ENCODE assay signal across 19 cellular contexts in the genomic region with DNA sequence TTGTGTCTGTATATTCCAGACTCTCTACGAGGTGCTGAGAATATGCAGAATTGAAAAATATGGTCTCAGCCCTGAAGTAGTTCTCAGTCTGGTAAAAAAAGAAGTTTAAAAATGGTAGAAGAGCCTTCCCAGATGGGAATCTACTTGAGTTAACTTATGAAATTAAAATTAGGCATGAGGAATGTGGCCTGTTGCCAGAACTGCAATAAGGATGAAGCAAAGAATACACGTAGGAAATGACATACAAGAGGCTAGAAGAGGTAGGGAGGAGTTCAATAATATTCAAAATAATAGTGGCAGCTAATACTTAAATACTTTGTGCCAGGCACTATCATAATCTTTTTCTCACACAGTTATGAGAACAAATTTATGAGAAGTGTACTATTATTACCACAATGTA. TPM values are rescaled to one million over a fixed set of nuclear protein-coding genes. Genes with fewer than 3 reads are reported as not detected.
A peak's percentile ranks its signal among the peaks of the same experiment; 100 is the strongest.
DNase-seq lines count a peak whose midpoint lies in the region; ATAC-seq, FAIRE-seq and TF ChIP-seq lines count a peak whose summit lies in the region.
"Had no signal": no experiment of that assay in that cellular context is flagged by ENCODE, and none has a peak within 500 bp of the region (broad histone marks: within the 10 kb centered on the region; RNA-seq: fewer than 3 reads in every experiment).

No MANE protein-coding gene starts in this region.

- H3K4me1 ChIP-seq in IMR-90 (ENCODE audit: control insufficient read depth, insufficient read depth, low read length) (peaks cover 2% of the 10 kb centered on the region), astrocyte (ENCODE audit: insufficient read depth, low read length) (peaks cover 7% of the 10 kb centered on the region), psoas muscle (no peaks in the 10 kb centered on the region)
- H3K4me1 ChIP-seq: right atrium auricular region had no signal

- TF ChIP-seq RAD21 in IMR-90 (IDR thresholded peaks at IDR 0.05; ENCODE audit: low read length), result no peak

- no peak overlapping the region for H2BK120ac ChIP-seq in IMR-90 (ENCODE audit: low read depth, low read length)

- peak overlapping the region in 1 of 2 experiments; percentile 42; a peak in 1 of 4 replicates for H4K8ac ChIP-seq in IMR-90 (ENCODE audit: low read depth in 2 of 2, low read length in 2 of 2)

- no peak overlapping the region for H2AFZ ChIP-seq in IMR-90 (replicated peaks; ENCODE audit: low read length, poor library complexity)
- no peak overlapping the region for H2AFZ ChIP-seq in astrocyte (ENCODE audit: low read depth, low read length)

- H3K27me3 Mint-ChIP-seq in astrocyte (ENCODE audit: low read depth, unreplicated experiment), result no peaks in the 10 kb centered on the region

- H2AK9ac ChIP-seq in IMR-90 (replicated peaks; ENCODE audit: low read depth, low read length, poor library complexity), result no peak overlapping the region

- no peak overlapping the region for H3K14ac ChIP-seq in IMR-90 (replicated peaks; ENCODE audit: low read depth, low read length)

- no peaks in the 10 kb centered on the region for H3K36me3 Mint-ChIP-seq in astrocyte (ENCODE audit: low read depth, unreplicated experiment)

- no peak for ATAC-seq in IMR-90 (ENCODE audit: low read depth)
- no peak for ATAC-seq in omental fat pad (ENCODE audit: low FRiP score)
- no peak for ATAC-seq in psoas muscle
- ATAC-seq: naive thymus-derived CD4-positive, alpha-beta T cell had no signal

- in situ Hi-C loops in Caki2 (cut with HindIII; ENCODE audit: low pct_unique_long_range_greater_than_20kb, low sequenced_read_pairs) (no loop called here), IMR-90 (cut with MboI; ENCODE audit: low sequenced_read_pairs) (no loop called here)

- no peak overlapping the region for H3K23ac ChIP-seq in IMR-90 (ENCODE audit: low read depth, low read length)

- H3K36me3 ChIP-seq in IMR-90 (ENCODE audit: control insufficient read depth, insufficient read depth, low read length) (no peaks in the 10 kb centered on the region), astrocyte (ENCODE audit: insufficient read depth, low read length) (no peaks in the 10 kb centered on the region), psoas muscle (ENCODE audit: insufficient read depth in 1 of 2, low read depth in 1 of 2) (no peaks in the 10 kb centered on the region)
- H3K36me3 ChIP-seq: right atrium auricular region had no signal

- DNase-seq in Caki2 (ENCODE audit: low read depth) (peak; percentile 33), IMR-90 (peak; percentile 39), astrocyte (ENCODE audit: low read depth) (peak; percentile 35), glomerular visceral epithelial cell (ENCODE audit: extremely low spot score) (peak; percentile 21), omental fat pad (ENCODE audit: low spot score) (no peak), psoas muscle (no peak), NCI-H187 (lab: John Stamatoyannopoulos, UW) (no peak), iPS-NIHi11 (ENCODE audit: low spot score) (no peak)
- DNase-seq: activated CD8-positive, alpha-beta memory T cell treated with anti-CD3 and anti-CD28 coated beads for 24 hours; activated naive CD4-positive, alpha-beta T cell treated with Interleukin-2 at 50 U/mL for 16 hours; MG63; naive thymus-derived CD4-positive, alpha-beta T cell; NCI-H2029; Right ventricle myocardium superior; stimulated activated CD8-positive, alpha-beta memory T cell treated with anti-CD3 and anti-CD28 coated beads, Interleukin-4, amount 100 ng/mL, for 48 hours had no signal

- no peak overlapping the region for H3K56ac ChIP-seq in IMR-90 (ENCODE audit: extremely low read depth, insufficient read depth, low read length)

- H3K4me3 ChIP-seq in IMR-90 (ENCODE audit: insufficient read depth, low read depth, low read length) (no peak overlapping the region), astrocyte (ENCODE audit: insufficient read depth, low read depth, low read length) (no peak overlapping the region), psoas muscle (no peak overlapping the region)
- H3K4me3 ChIP-seq: BLaER1, MG63, right atrium auricular region had no signal

- H2BK15ac ChIP-seq in IMR-90 (ENCODE audit: low read depth, low read length), result no peak overlapping the region

- no peaks in the 10 kb centered on the region for H3K9me3 ChIP-seq in IMR-90 (ENCODE audit: control insufficient read depth, insufficient read depth, low read length)
- no peaks in the 10 kb centered on the region for H3K9me3 ChIP-seq in astrocyte (ENCODE audit: insufficient read depth, low read depth, low read length)
- no peaks in the 10 kb centered on the region for H3K9me3 ChIP-seq in psoas muscle
- H3K9me3 ChIP-seq: BLaER1, MG63, right atrium auricular region had no signal

- H2BK5ac ChIP-seq in IMR-90 (ENCODE audit: low read depth, low read length, poor library complexity, severe bottlenecking), result peak overlapping the region; percentile 29

- no peaks in the 10 kb centered on the region for H3K9me3 Mint-ChIP-seq in astrocyte (ENCODE audit: unreplicated experiment)
- H3K9me3 Mint-ChIP-seq: naive thymus-derived CD4-positive, alpha-beta T cell had no signal

- H4K5ac ChIP-seq in IMR-90 (ENCODE audit: low read depth, low read length), result peak overlapping the region; percentile 27; the same call in 1 of the 2 replicates

- FAIRE-seq in astrocyte (lab: Jason Lieb, UNC), result no peak
- FAIRE-seq: G401.6 had no signal

- H3K4me2 ChIP-seq in IMR-90 (ENCODE audit: low read depth, low read length) (peak overlapping the region; percentile 84; the same call in 1 of the 2 replicates), astrocyte (ENCODE audit: low read length) (peak overlapping the region; percentile 32)
- H3K4me2 ChIP-seq: BLaER1 had no signal

- TF ChIP-seq POLR2A in IMR-90 (IDR thresholded peaks at IDR 0.05; ENCODE audit: low read depth, low read length), result no peak

- no peak overlapping the region for H4K91ac ChIP-seq in IMR-90 (ENCODE audit: insufficient read depth, low read depth, low read length)

- intact Hi-C loops in IMR-90 (cut with micrococcal nuclease), result no loop called here
- intact Hi-C loops in psoas muscle (cut with DNase I), result no loop called here

- dilution Hi-C loops in IMR-90 (cut with HindIII; ENCODE audit: low sequenced_read_pairs, unreplicated experiment), result no loop called here

- H4K20me1 ChIP-seq in IMR-90 (ENCODE audit: insufficient read depth, low read length) (no peaks in the 10 kb centered on the region), astrocyte (ENCODE audit: insufficient read depth, low read length) (no peaks in the 10 kb centered on the region)

- no peak overlapping the region for H3K4me3 Mint-ChIP-seq in astrocyte (ENCODE audit: unreplicated experiment)

- H3K4me1 Mint-ChIP-seq in astrocyte (ENCODE audit: low read depth, unreplicated experiment), result peaks cover 4% of the 10 kb centered on the region

- no peak overlapping the region for H3K9ac ChIP-seq in IMR-90 (ENCODE audit: low read depth, low read length)
- H3K9ac ChIP-seq in astrocyte (ENCODE audit: low read length), result no peak overlapping the region
- H3K9ac ChIP-seq: BLaER1 had no signal

- no peak overlapping the region for H2AK5ac ChIP-seq in IMR-90 (ENCODE audit: low read depth, low read length)

- H3K27me3 ChIP-seq in IMR-90 (ENCODE audit: control insufficient read depth, insufficient read depth, low read length) (no peaks in the 10 kb centered on the region), astrocyte (ENCODE audit: insufficient read depth, low read length) (no peaks in the 10 kb centered on the region), psoas muscle (ENCODE audit: insufficient read depth in 3 of 3, low read length in 2 of 3) (peaks cover 0 to 12% (median 0%) of the 10 kb centered on the region in 3 donors)
- H3K27me3 ChIP-seq: BLaER1, MG63, right atrium auricular region had no signal

- H3K4ac ChIP-seq in IMR-90 (ENCODE audit: low read depth, low read length), result no peak overlapping the region

- WGBS in IMR-90 (ENCODE audit: extremely low coverage in 2 of 2, insufficient read length in 1 of 2), 2 experiments, result no CpG with 5 or more reads among the region's 2 CpGs
- WGBS in psoas muscle, 3 donors, result 52 to 62% (median 61%) methylated on average over 2 of the region's 2 CpGs

- H3K9me1 ChIP-seq in IMR-90 (ENCODE audit: insufficient read depth, low read length), result no peaks in the 10 kb centered on the region

- H3K18ac ChIP-seq in IMR-90 (ENCODE audit: low read depth, low read length), result peak overlapping the region; percentile 18; the same call in 1 of the 2 replicates

- TF ChIP-seq CTCF in IMR-90 (conservative IDR thresholded peaks at IDR 0.05; ENCODE audit: low read depth, low read length) (no peak), astrocyte (IDR thresholded peaks at IDR 0.05; ENCODE audit: insufficient read depth, low read depth, low read length) (no peak), omental fat pad (IDR thresholded peaks at IDR 0.05) (no peak), psoas muscle (IDR thresholded peaks at IDR 0.05) (no peak)

- peaks cover 12 to 40% of the 10 kb centered on the region in 2 experiments for H3K79me1 ChIP-seq in IMR-90 (ENCODE audit: low read depth in 1 of 2, low read length in 2 of 2)

- no peak overlapping the region for H3K27ac Mint-ChIP-seq in astrocyte (ENCODE audit: unreplicated experiment)

- peaks cover 82% of the 10 kb centered on the region for H3K79me2 ChIP-seq in astrocyte (ENCODE audit: insufficient read depth, low read length)

- no TSS peak for BruUV-seq in IMR-90 (replicated peaks; lab: Mats Ljungman, UMichigan)

- CTCF ChIA-PET in IMR-90 (lab: Yijun Ruan, JAX), result no interaction called here

- H3K27ac ChIP-seq in IMR-90 (ENCODE audit: insufficient read depth, low read length), result no peak overlapping the region
- no peak overlapping the region for H3K27ac ChIP-seq in astrocyte (ENCODE audit: low read depth, low read length)
- H3K27ac ChIP-seq in psoas muscle, result no peak overlapping the region
- H3K27ac ChIP-seq: BLaER1, epithelial cell of prostate, right atrium auricular region had no signal

- H2BK20ac ChIP-seq in IMR-90 (ENCODE audit: low read depth, low read length), result no peak overlapping the region

- POLR2A ChIA-PET in IMR-90 (lab: Charles Lee; ENCODE audit: unreplicated experiment), result no interaction called here

TF ChIP-seq in IMR-90, 13 proteins besides CTCF, POLR2A, EP300 and RAD21 (continues in another document):
- no peak for TF ChIP-seq MAFK (IDR thresholded peaks at IDR 0.05; ENCODE audit: low read depth, low read length)
- no peak for TF ChIP-seq RCOR1 (IDR thresholded peaks at IDR 0.05; ENCODE audit: insufficient replicate concordance, low read length)
- no peak for TF ChIP-seq SMC3 (IDR thresholded peaks at IDR 0.05; ENCODE audit: low read depth, low read length)
- no peak for TF ChIP-seq MXI1 (IDR thresholded peaks at IDR 0.05; ENCODE audit: borderline replicate concordance, low read depth, low read length)
- no peak for TF ChIP-seq CEBPB (IDR thresholded peaks at IDR 0.05; ENCODE audit: low read depth, low read length)

RNA-seq across cellular contexts. Expression of a gene that starts 6.3 kb away (rescaled TPM):
- total RNA-seq in Caki2 (2014; rRNA removed; shearing (Covaris generic); ENCODE audit: low replicate concordance), result 14.5 and 21.4 TPM in 2 replicates
- total RNA-seq in IMR-90 (2012; rRNA removed) (27.8 and 53.3 TPM in 2 replicates), astrocyte (2.2 and 3.9 TPM in 2 replicates), omental fat pad (1 to 10 TPM in 2 of 4 donors, under 1 TPM in 2; under 0.01 to 3.2 (median 1.7) TPM), psoas muscle (under 1 TPM; 0.09 to 0.24 (median 0.13) TPM)
- polyA plus RNA-seq in IMR-90 (2012; rRNA removed) (5.2 and 7.1 TPM in 2 replicates), psoas muscle (under 1 TPM in 2 of 3 donors, not detected in 1; 0.03 to 0.14 TPM)
- polyA plus RNA-seq in IMR-90 (2012; cell fraction: cytosol; rRNA removed), result 0.23 and 0.62 TPM in 2 replicates
- 0.92 and 6.7 TPM in 2 replicates for polyA plus RNA-seq in IMR-90 (2012; cell fraction: nucleus; rRNA removed; ENCODE audit: low replicate concordance)

Comparison
In these comparisons a context has a peak if more than half of its experiments do, and no peak if none do; other contexts are left out.
1. DNase-seq: peak in Caki2 (single experiment), IMR-90 (single experiment), astrocyte (single experiment) and glomerular visceral epithelial cell (single experiment); none in omental fat pad (single experiment), psoas muscle (0 of 2), NCI-H187 (0 of 2) and iPS-NIHi11 (single experiment).